In the genomic region with DNA sequence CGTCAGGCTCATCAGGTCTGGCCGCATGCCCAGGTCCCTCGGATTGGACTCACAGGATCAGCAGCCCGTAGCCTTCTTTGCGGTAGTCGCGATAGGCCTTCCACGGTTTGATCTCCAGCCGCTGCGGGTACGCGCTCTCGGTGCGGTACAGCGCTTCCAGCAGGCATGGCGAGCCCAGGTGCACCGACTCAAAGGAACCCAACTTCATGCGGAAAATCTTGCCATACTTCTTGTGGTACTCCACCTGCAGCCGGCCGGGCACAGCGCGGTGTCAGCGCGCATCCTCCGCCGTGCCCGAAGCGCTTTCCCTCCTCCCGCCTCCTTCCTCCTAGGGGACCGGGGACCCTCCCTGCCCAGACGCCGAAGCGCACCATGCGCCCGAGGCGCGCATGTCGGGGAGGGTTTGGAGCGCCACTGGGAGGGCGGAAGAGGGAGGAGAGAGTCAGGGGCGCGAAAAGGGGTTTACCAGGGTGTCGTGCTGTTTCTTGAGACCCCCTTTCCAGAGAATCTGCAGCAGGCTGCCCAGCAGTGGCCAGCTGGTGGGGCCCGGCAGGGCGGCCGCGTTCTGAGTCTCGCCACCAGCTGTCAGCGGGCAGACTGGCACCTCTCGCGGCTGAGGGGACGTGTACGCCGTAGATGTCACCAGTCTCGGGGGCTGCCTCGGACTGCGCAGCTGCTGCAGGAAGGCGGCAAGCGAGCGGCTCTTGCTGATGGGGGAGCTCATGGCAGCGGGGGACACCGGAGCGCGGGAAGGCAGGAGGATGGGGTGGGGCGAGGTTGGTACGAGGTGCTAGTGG, we compare ENCODE assay signal across 9 cellular contexts.
A peak's percentile ranks its signal among the peaks of the same experiment; 100 is the strongest.
DNase-seq lines count a peak whose midpoint lies in the region; ATAC-seq and TF ChIP-seq lines count a peak whose summit lies in the region.
"Had no signal": no experiment of that assay in that cellular context is flagged by ENCODE, and none has a peak within 500 bp of the region (broad histone marks: within the 10 kb centered on the region; RNA-seq: fewer than 3 reads in every experiment).

No MANE protein-coding gene starts in this region.

- H3K27me3 Mint-ChIP-seq in nephron progenitor cell (ENCODE audit: low read depth, poor library complexity), result peaks cover 76% of the 10 kb centered on the region

- peak overlapping the region; percentile 79 for H3K4me3 Mint-ChIP-seq in nephron progenitor cell

- no peak for ATAC-seq in GM19455 (IDR thresholded peaks at IDR 0.05; ENCODE audit: unreplicated experiment)
- no peak for ATAC-seq in GM21447 (IDR thresholded peaks at IDR 0.05; ENCODE audit: unreplicated experiment)

- H3K4me1 Mint-ChIP-seq in nephron progenitor cell, result peaks cover 50% of the 10 kb centered on the region

- no peaks in the 10 kb centered on the region for H3K9me3 Mint-ChIP-seq in nephron progenitor cell

- no peaks in the 10 kb centered on the region for H3K36me3 Mint-ChIP-seq in nephron progenitor cell (ENCODE audit: low read depth)

- H3K27ac Mint-ChIP-seq in nephron progenitor cell, result no peak overlapping the region

- no peak for TF ChIP-seq CTCF in nephron progenitor cell (IDR thresholded peaks at IDR 0.05)

- peak; percentile 53 for DNase-seq in ELF-1 (ENCODE audit: low read depth, low spot score)
- peak; percentile 85 for DNase-seq in NCI-H2171 treated with DMSO at 0.1 percent for 48 hours (lab: John Stamatoyannopoulos, UW)
- peak; percentile 66 for DNase-seq in ecto neural progenitor cell (ENCODE audit: low spot score)
- peak; percentile 58 for DNase-seq in nephron progenitor cell
- no peak for DNase-seq in SIG-M5 (lab: John Stamatoyannopoulos, UW)
- no peak for DNase-seq in GM19240 (ENCODE audit: insufficient read length, low spot score)
- DNase-seq: heart left ventricle had no signal

Comparison
In these comparisons a context has a peak if more than half of its experiments do, and no peak if none do; other contexts are left out.
1. DNase-seq: peak in ELF-1 (single experiment), NCI-H2171 treated with DMSO at 0.1 percent for 48 hours (single experiment), ecto neural progenitor cell (single experiment) and nephron progenitor cell (single experiment); none in SIG-M5 (single experiment) and GM19240 (single experiment).